In genomic region chr12:55715833-55716581, GRCh38 we compare ENCODE assay signal across 1 cellular context.
TF ChIP-seq lines count a peak whose summit lies in the region.

Gene BLOC1S1 (plus strand): TSS chr12:55716046. CDS start chr12:55716052, 6 bp downstream.

TF ChIP-seq in HepG2, 621 proteins besides CTCF, POLR2A, EP300 and RAD21 (continued from another document and continues in another):
- TF ChIP-seq ZNF101 (CRISPR knock-in tag; IDR thresholded peaks at IDR 0.05; ENCODE audit: borderline replicate concordance, low read depth), result no peak
- TF ChIP-seq GATAD2A (CRISPR knock-in tag; IDR thresholded peaks at IDR 0.05), result peak; percentile 74
- TF ChIP-seq ZBTB20 (CRISPR knock-in tag; IDR thresholded peaks at IDR 0.05; ENCODE audit: borderline replicate concordance, low read depth), result 0 out of 2 replicates have a peak, but pooled peaks have one; percentile 30
- TF ChIP-seq MXD4 (CRISPR knock-in tag; IDR thresholded peaks at IDR 0.05), result peak; percentile 75; the same call in 1 of the 2 replicates
- TF ChIP-seq SALL1 (CRISPR knock-in tag; IDR thresholded peaks at IDR 0.05), result peak; percentile 83
- no peak for TF ChIP-seq ZNF232 (CRISPR knock-in tag; IDR thresholded peaks at IDR 0.05; ENCODE audit: borderline replicate concordance)
- TF ChIP-seq HMGXB4 (CRISPR knock-in tag; IDR thresholded peaks at IDR 0.05; ENCODE audit: borderline replicate concordance in 1 of 2, low read depth in 1 of 2), result peak; percentile 83; a peak in 3 of 4 replicates
- TF ChIP-seq ARID3A (IDR thresholded peaks at IDR 0.05; ENCODE audit: low read depth, low read length), result no peak
- TF ChIP-seq ZNF256 (CRISPR knock-in tag; conservative IDR thresholded peaks at IDR 0.05), result no peak
- no peak for TF ChIP-seq SYNCRIP (IDR thresholded peaks at IDR 0.05; ENCODE audit: insufficient read depth, low read depth, low read length)
- TF ChIP-seq STAT5B (CRISPR knock-in tag; IDR thresholded peaks at IDR 0.05), result peak; percentile 80; the same call in 1 of the 2 replicates
- TF ChIP-seq SMARCE1 (IDR thresholded peaks at IDR 0.05; ENCODE audit: borderline replicate concordance), result no peak
- no peak for TF ChIP-seq ZNF33A (CRISPR knock-in tag; IDR thresholded peaks at IDR 0.05; ENCODE audit: borderline replicate concordance)
- TF ChIP-seq ZFP1 (CRISPR knock-in tag; IDR thresholded peaks at IDR 0.05), result no peak
- TF ChIP-seq ZSCAN22 (CRISPR knock-in tag; IDR thresholded peaks at IDR 0.05), result no peak
- TF ChIP-seq ZNF510 (CRISPR knock-in tag; IDR thresholded peaks at IDR 0.05; ENCODE audit: low read depth), result no peak
- no peak for TF ChIP-seq RBAK (CRISPR knock-in tag; IDR thresholded peaks at IDR 0.05)
- peak; percentile 22; the same call in 1 of the 2 replicates for TF ChIP-seq JUNB (CRISPR knock-in tag; IDR thresholded peaks at IDR 0.05; ENCODE audit: borderline replicate concordance)
- TF ChIP-seq LCORL (IDR thresholded peaks at IDR 0.05), result peak; percentile 73
- peak; percentile 76; the same call in 1 of the 2 replicates for TF ChIP-seq LCORL (CRISPR knock-in tag; IDR thresholded peaks at IDR 0.05)
- no peak for TF ChIP-seq HINFP (CRISPR knock-in tag; IDR thresholded peaks at IDR 0.05; ENCODE audit: low read depth)
- no peak for TF ChIP-seq SATB2 (CRISPR knock-in tag; IDR thresholded peaks at IDR 0.05)
- no peak for TF ChIP-seq RARG (CRISPR knock-in tag; IDR thresholded peaks at IDR 0.05; ENCODE audit: low read depth)
- no peak for TF ChIP-seq ZNF703 (CRISPR knock-in tag; IDR thresholded peaks at IDR 0.05; ENCODE audit: borderline replicate concordance)
- TF ChIP-seq ZNF766 (CRISPR knock-in tag; IDR thresholded peaks at IDR 0.05; ENCODE audit: borderline replicate concordance), result no peak
- TF ChIP-seq PAX8 (CRISPR knock-in tag; IDR thresholded peaks at IDR 0.05; ENCODE audit: borderline replicate concordance), result no peak
- no peak for TF ChIP-seq IKZF1 (IDR thresholded peaks at IDR 0.05)
- no peak for TF ChIP-seq ZNF496 (CRISPR knock-in tag; IDR thresholded peaks at IDR 0.05; ENCODE audit: insufficient replicate concordance)
- TF ChIP-seq JDP2 (CRISPR knock-in tag; IDR thresholded peaks at IDR 0.05; ENCODE audit: borderline replicate concordance), result no peak
- TF ChIP-seq PRMT3 (CRISPR knock-in tag; IDR thresholded peaks at IDR 0.05; ENCODE audit: borderline replicate concordance, low read depth), result no peak
- TF ChIP-seq ZNF224 (CRISPR knock-in tag; IDR thresholded peaks at IDR 0.05), result 0 out of 2 replicates have a peak, but pooled peaks have one; percentile 67
- peak; percentile 90; the same call in 1 of the 2 replicates for TF ChIP-seq ZNF414 (CRISPR knock-in tag; IDR thresholded peaks at IDR 0.05)
- TF ChIP-seq RCOR2 (CRISPR knock-in tag; IDR thresholded peaks at IDR 0.05), result no peak
- 0 out of 2 replicates have a peak, but pooled peaks have one; percentile 50 for TF ChIP-seq ZBTB2 (CRISPR knock-in tag; IDR thresholded peaks at IDR 0.05; ENCODE audit: low read depth)
- TF ChIP-seq ZNF275 (CRISPR knock-in tag; IDR thresholded peaks at IDR 0.05; ENCODE audit: borderline replicate concordance), result no peak
- TF ChIP-seq GABPA (IDR thresholded peaks at IDR 0.05; ENCODE audit: low read depth, low read length), result peak; percentile 34; the same call in 1 of the 2 replicates
- TF ChIP-seq GABPA (CRISPR knock-in tag; IDR thresholded peaks at IDR 0.05; ENCODE audit: low read depth), result peak; percentile 85
- no peak for TF ChIP-seq ZBTB40 (IDR thresholded peaks at IDR 0.05)
- peak; percentile 67 for TF ChIP-seq ZBTB40 (CRISPR knock-in tag; IDR thresholded peaks at IDR 0.05)
- 0 out of 2 replicates have a peak, but pooled peaks have one; percentile 45 for TF ChIP-seq ZNF543 (CRISPR knock-in tag; IDR thresholded peaks at IDR 0.05)
- no peak for TF ChIP-seq CHCHD3 (CRISPR knock-in tag; IDR thresholded peaks at IDR 0.05)
- TF ChIP-seq NCOA2 (CRISPR knock-in tag; IDR thresholded peaks at IDR 0.05), result peak; percentile 55
- TF ChIP-seq KDM3A (CRISPR knock-in tag; IDR thresholded peaks at IDR 0.05; ENCODE audit: low read depth), result peak; percentile 66; the same call in 1 of the 2 replicates
- TF ChIP-seq KLF15 (CRISPR knock-in tag; IDR thresholded peaks at IDR 0.05; ENCODE audit: borderline replicate concordance), result peak; percentile 56; the same call in 1 of the 2 replicates
- TF ChIP-seq THAP7 (CRISPR knock-in tag; IDR thresholded peaks at IDR 0.05), result no peak; the same call in 1 of the 2 replicates
- TF ChIP-seq NBN (conservative IDR thresholded peaks at IDR 0.05), result no peak
- TF ChIP-seq NCOA1 (CRISPR knock-in tag; IDR thresholded peaks at IDR 0.05), result 0 out of 2 replicates have a peak, but pooled peaks have one; percentile 52
- TF ChIP-seq ZNF841 (CRISPR knock-in tag; IDR thresholded peaks at IDR 0.05; ENCODE audit: borderline replicate concordance), result no peak
- no peak for TF ChIP-seq TCF7 (IDR thresholded peaks at IDR 0.05; ENCODE audit: low read depth)
